Comparison of ENCODE assay signal across 17 cellular contexts in the genomic region with DNA sequence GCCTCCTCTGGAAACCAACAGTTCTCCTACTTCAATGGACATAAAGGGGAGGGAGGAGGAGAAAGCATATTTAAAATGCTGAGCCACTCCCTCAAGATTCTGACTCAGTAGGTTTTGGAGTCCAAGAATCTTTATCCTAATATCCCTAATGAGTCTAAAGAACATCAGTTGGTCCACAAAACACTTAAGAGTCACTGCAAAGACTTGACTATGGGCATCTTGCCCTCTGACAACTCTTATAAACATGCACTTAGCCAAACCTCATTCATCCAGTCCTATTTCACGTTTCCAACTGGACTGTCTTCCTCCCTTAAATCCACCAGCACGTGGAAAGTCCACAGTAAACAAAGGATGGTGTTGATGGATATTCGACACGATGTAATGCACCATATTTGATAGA.
A peak's percentile ranks its signal among the peaks of the same experiment; 100 is the strongest.
DNase-seq lines count a peak whose midpoint lies in the region; ATAC-seq, FAIRE-seq and TF ChIP-seq lines count a peak whose summit lies in the region.
"Had no signal": no experiment of that assay in that cellular context is flagged by ENCODE, and none has a peak within 500 bp of the region (broad histone marks: within the 10 kb centered on the region; RNA-seq: fewer than 3 reads in every experiment).

No MANE protein-coding gene starts in this region.

- H3K27me3 Mint-ChIP-seq in activated CD4-positive, alpha-beta T cell treated with anti-CD3 and anti-CD28 coated beads, Interleukin-2, amount 10 ng/mL, durations not matched to agents 24 days and 14 days = no peaks in the 10 kb centered on the region
- no peaks in the 10 kb centered on the region for H3K27me3 Mint-ChIP-seq in activated naive CD4-positive, alpha-beta T cell treated with anti-CD3 and anti-CD28 coated beads, Interleukin-2, amount 10 ng/mL, durations not matched to agents 7 days and 5 days
- H3K27me3 Mint-ChIP-seq: B cell had no signal

- H3K4me3 Mint-ChIP-seq in activated CD4-positive, alpha-beta T cell treated with anti-CD3 and anti-CD28 coated beads, Interleukin-2, amount 10 ng/mL, durations not matched to agents 24 days and 14 days = no peak overlapping the region
- H3K4me3 Mint-ChIP-seq in activated naive CD4-positive, alpha-beta T cell treated with anti-CD3 and anti-CD28 coated beads, Interleukin-2, amount 10 ng/mL, durations not matched to agents 7 days and 5 days = no peak overlapping the region
- H3K4me3 Mint-ChIP-seq: B cell; CD4-positive, alpha-beta T cell had no signal

- H3K4me3 ChIP-seq in fibroblast of mammary gland (ENCODE audit: control insufficient read depth, low read depth, low read length) = no peak overlapping the region

- no peaks in the 10 kb centered on the region for H3K9me3 Mint-ChIP-seq in activated CD4-positive, alpha-beta T cell treated with anti-CD3 and anti-CD28 coated beads, Interleukin-2, amount 10 ng/mL, durations not matched to agents 24 days and 14 days
- no peaks in the 10 kb centered on the region for H3K9me3 Mint-ChIP-seq in activated naive CD4-positive, alpha-beta T cell treated with anti-CD3 and anti-CD28 coated beads, Interleukin-2, amount 10 ng/mL, durations not matched to agents 7 days and 5 days
- H3K9me3 Mint-ChIP-seq: CD4-positive, alpha-beta T cell had no signal

- no peak for TF ChIP-seq CTCF in fibroblast of mammary gland (conservative IDR thresholded peaks at IDR 0.05; ENCODE audit: control insufficient read depth, insufficient read depth, low read depth, low read length)

- intact Hi-C loops in activated CD4-positive, alpha-beta T cell treated with anti-CD3 and anti-CD28 coated beads, Interleukin-2, amount 10 ng/mL, durations not matched to agents 24 days and 14 days (cut with micrococcal nuclease) = no loop called here

- FAIRE-seq in HTR-8/SVneo (lab: Jason Lieb, UNC) = peak; percentile 33
- FAIRE-seq: H54 had no signal

- CTCF ChIA-PET in activated naive CD4-positive, alpha-beta T cell treated with anti-CD3 and anti-CD28 coated beads, Interleukin-2, amount 10 ng/mL, durations not matched to agents 7 days and 5 days (lab: Charles Lee) = no interaction called here

- H3K27ac Mint-ChIP-seq in activated CD4-positive, alpha-beta T cell treated with anti-CD3 and anti-CD28 coated beads, Interleukin-2, amount 10 ng/mL, durations not matched to agents 24 days and 14 days = no peak overlapping the region
- H3K27ac Mint-ChIP-seq in activated naive CD4-positive, alpha-beta T cell treated with anti-CD3 and anti-CD28 coated beads, Interleukin-2, amount 10 ng/mL, durations not matched to agents 7 days and 5 days = no peak overlapping the region
- H3K27ac Mint-ChIP-seq: B cell; CD4-positive, alpha-beta T cell had no signal

- no peak for ATAC-seq in HG03378 (IDR thresholded peaks at IDR 0.05; ENCODE audit: unreplicated experiment)
- ATAC-seq: HCT116 had no signal

- peak; percentile 24 for DNase-seq in activated CD4-positive, alpha-beta T cell treated with anti-CD3 and anti-CD28 coated beads, Interleukin-2, amount 10 ng/mL, durations not matched to agents 24 days and 14 days
- DNase-seq in activated CD4-positive, alpha-beta T cell treated with anti-CD3 and anti-CD28 coated beads for 48 hours = no peak
- no peak for DNase-seq in HTR-8/SVneo (ENCODE audit: insufficient read length, low spot score)
- DNase-seq in fibroblast of mammary gland (ENCODE audit: low read depth) = peak; percentile 32
- DNase-seq in amygdala (lab: John Stamatoyannopoulos, UW) = no peak
- no peak for DNase-seq in activated CD8-positive, alpha-beta memory T cell treated with anti-CD3 and anti-CD28 coated beads, Interleukin-2, amount 50 U/mL, for 48 hours
- no peak for DNase-seq in activated naive CD4-positive, alpha-beta T cell treated with anti-CD3 and anti-CD28 coated beads, Interleukin-2, amount 10 ng/mL, durations not matched to agents 7 days and 5 days
- DNase-seq: C1 segment of cervical spinal cord; CD4-positive, alpha-beta T cell; DMS79 treated with DMSO at 0.1 percent for 48 hours; GDM1; IMR-90; KBM-7 had no signal

- no peaks in the 10 kb centered on the region for H3K4me1 Mint-ChIP-seq in activated CD4-positive, alpha-beta T cell treated with anti-CD3 and anti-CD28 coated beads, Interleukin-2, amount 10 ng/mL, durations not matched to agents 24 days and 14 days
- no peaks in the 10 kb centered on the region for H3K4me1 Mint-ChIP-seq in activated naive CD4-positive, alpha-beta T cell treated with anti-CD3 and anti-CD28 coated beads, Interleukin-2, amount 10 ng/mL, durations not matched to agents 7 days and 5 days
- H3K4me1 Mint-ChIP-seq: B cell had no signal

- no peaks in the 10 kb centered on the region for H3K36me3 Mint-ChIP-seq in activated CD4-positive, alpha-beta T cell treated with anti-CD3 and anti-CD28 coated beads, Interleukin-2, amount 10 ng/mL, durations not matched to agents 24 days and 14 days (ENCODE audit: low read depth)
- no peaks in the 10 kb centered on the region for H3K36me3 Mint-ChIP-seq in activated naive CD4-positive, alpha-beta T cell treated with anti-CD3 and anti-CD28 coated beads, Interleukin-2, amount 10 ng/mL, durations not matched to agents 7 days and 5 days

Comparison
In these comparisons a context has a peak if more than half of its experiments do, and no peak if none do; other contexts are left out.
1. DNase-seq: peak in activated CD4-positive, alpha-beta T cell treated with anti-CD3 and anti-CD28 coated beads, Interleukin-2, amount 10 ng/mL, durations not matched to agents 24 days and 14 days (single experiment) and fibroblast of mammary gland (single experiment); none in activated CD4-positive, alpha-beta T cell treated with anti-CD3 and anti-CD28 coated beads for 48 hours (single experiment), HTR-8/SVneo (single experiment), amygdala (0 of 56), activated CD8-positive, alpha-beta memory T cell treated with anti-CD3 and anti-CD28 coated beads, Interleukin-2, amount 50 U/mL, for 48 hours (single experiment) and activated naive CD4-positive, alpha-beta T cell treated with anti-CD3 and anti-CD28 coated beads, Interleukin-2, amount 10 ng/mL, durations not matched to agents 7 days and 5 days (single experiment).